In genomic region chr7:36895112-36895511, GRCh38 we compare ENCODE assay signal across 1 cellular context.
TF ChIP-seq lines count a peak whose summit lies in the region.

No MANE protein-coding gene starts in this region.

TF ChIP-seq in HepG2, 621 proteins besides CTCF, POLR2A, EP300 and RAD21 (continued from another document):
- TF ChIP-seq THAP9 (CRISPR knock-in tag; IDR thresholded peaks at IDR 0.05; ENCODE audit: borderline replicate concordance) (no peak), ZNF788 (CRISPR knock-in tag; IDR thresholded peaks at IDR 0.05; ENCODE audit: borderline replicate concordance) (no peak), ZNF776 (CRISPR knock-in tag; IDR thresholded peaks at IDR 0.05) (no peak), GATAD1 (CRISPR knock-in tag; IDR thresholded peaks at IDR 0.05) (no peak), FOXK2 (IDR thresholded peaks at IDR 0.05) (no peak), ZBTB42 (CRISPR knock-in tag; IDR thresholded peaks at IDR 0.05) (no peak)
